In genomic region chr19:5108123-5108613, GRCh38 we compare ENCODE assay signal across 1 cellular context.
TF ChIP-seq lines count a peak whose summit lies in the region.

No MANE protein-coding gene starts in this region.

TF ChIP-seq in SK-N-SH treated with all-trans-retinoic acid at 6 μM for 48 hours, 23 proteins besides CTCF, POLR2A, EP300 and RAD21 (continued from another document):
- TF ChIP-seq, protein P1, sequence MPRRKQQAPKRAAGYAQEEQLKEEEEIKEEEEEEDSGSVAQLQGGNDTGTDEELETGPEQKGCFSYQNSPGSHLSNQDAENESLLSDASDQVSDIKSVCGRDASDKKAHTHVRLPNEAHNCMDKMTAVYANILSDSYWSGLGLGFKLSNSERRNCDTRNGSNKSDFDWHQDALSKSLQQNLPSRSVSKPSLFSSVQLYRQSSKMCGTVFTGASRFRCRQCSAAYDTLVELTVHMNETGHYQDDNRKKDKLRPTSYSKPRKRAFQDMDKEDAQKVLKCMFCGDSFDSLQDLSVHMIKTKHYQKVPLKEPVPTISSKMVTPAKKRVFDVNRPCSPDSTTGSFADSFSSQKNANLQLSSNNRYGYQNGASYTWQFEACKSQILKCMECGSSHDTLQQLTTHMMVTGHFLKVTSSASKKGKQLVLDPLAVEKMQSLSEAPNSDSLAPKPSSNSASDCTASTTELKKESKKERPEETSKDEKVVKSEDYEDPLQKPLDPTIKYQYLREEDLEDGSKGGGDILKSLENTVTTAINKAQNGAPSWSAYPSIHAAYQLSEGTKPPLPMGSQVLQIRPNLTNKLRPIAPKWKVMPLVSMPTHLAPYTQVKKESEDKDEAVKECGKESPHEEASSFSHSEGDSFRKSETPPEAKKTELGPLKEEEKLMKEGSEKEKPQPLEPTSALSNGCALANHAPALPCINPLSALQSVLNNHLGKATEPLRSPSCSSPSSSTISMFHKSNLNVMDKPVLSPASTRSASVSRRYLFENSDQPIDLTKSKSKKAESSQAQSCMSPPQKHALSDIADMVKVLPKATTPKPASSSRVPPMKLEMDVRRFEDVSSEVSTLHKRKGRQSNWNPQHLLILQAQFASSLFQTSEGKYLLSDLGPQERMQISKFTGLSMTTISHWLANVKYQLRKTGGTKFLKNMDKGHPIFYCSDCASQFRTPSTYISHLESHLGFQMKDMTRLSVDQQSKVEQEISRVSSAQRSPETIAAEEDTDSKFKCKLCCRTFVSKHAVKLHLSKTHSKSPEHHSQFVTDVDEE (CRISPR knock-in tag; IDR thresholded peaks at IDR 0.05) = no peak
- TF ChIP-seq ZNF8 (CRISPR knock-in tag; IDR thresholded peaks at IDR 0.05) (no peak), ESRRG (CRISPR knock-in tag; IDR thresholded peaks at IDR 0.05) (no peak), CREB5 (CRISPR knock-in tag; IDR thresholded peaks at IDR 0.05; ENCODE audit: low read depth) (no peak), ZFP30 (CRISPR knock-in tag; IDR thresholded peaks at IDR 0.05) (no peak), CSDC2 (CRISPR knock-in tag; IDR thresholded peaks at IDR 0.05) (no peak), BACH2 (CRISPR knock-in tag; IDR thresholded peaks at IDR 0.05; ENCODE audit: borderline replicate concordance) (no peak), PPARA (CRISPR knock-in tag; IDR thresholded peaks at IDR 0.05; ENCODE audit: borderline replicate concordance) (no peak), CSRNP3 (CRISPR knock-in tag; IDR thresholded peaks at IDR 0.05) (no peak)
